In genomic region chr18:10391506-10391905, GRCh38 we compare ENCODE assay signal across 13 cellular contexts.
DNase-seq lines count a peak whose midpoint lies in the region; ATAC-seq and TF ChIP-seq lines count a peak whose summit lies in the region.
"Had no signal": no experiment of that assay in that cellular context is flagged by ENCODE, and none has a peak within 500 bp of the region (broad histone marks: within the 10 kb centered on the region; RNA-seq: fewer than 3 reads in every experiment).

No MANE protein-coding gene starts in this region.

- peak; percentile 84 for ATAC-seq in GM18498 (IDR thresholded peaks at IDR 0.05; ENCODE audit: unreplicated experiment)
- peak; percentile 80 for ATAC-seq in GM19372 (IDR thresholded peaks at IDR 0.05; ENCODE audit: low read depth, unreplicated experiment)
- ATAC-seq in HG02852 (IDR thresholded peaks at IDR 0.05; ENCODE audit: unreplicated experiment) = peak; percentile 83
- peak; percentile 58 for ATAC-seq in HG03520 (IDR thresholded peaks at IDR 0.05; ENCODE audit: unreplicated experiment)

- H4K8ac ChIP-seq in H9 (replicated peaks; ENCODE audit: insufficient read length, low read depth, low read length) = no peak overlapping the region

- no peak overlapping the region for H3K27ac ChIP-seq in H9 (ENCODE audit: insufficient read length, low read depth, low read length)
- H3K27ac ChIP-seq: sigmoid colon had no signal

- H2BK120ac ChIP-seq in H9 (ENCODE audit: low read depth, low read length, poor library complexity, severe bottlenecking) = no peak overlapping the region

- H3K4me1 Mint-ChIP-seq in activated CD4-positive, alpha-beta memory T cell treated with anti-CD3 and anti-CD28 coated beads, Interleukin-2, amount 10 ng/mL, durations not matched to agents 7 days and 5 days = peaks cover 13% of the 10 kb centered on the region
- no peaks in the 10 kb centered on the region; a peak in 1 of 4 replicates for H3K4me1 Mint-ChIP-seq in H9

- no peak overlapping the region for H2BK12ac ChIP-seq in H9 (ENCODE audit: insufficient read length, low read depth, low read length)

- H3K79me1 ChIP-seq in H9 (ENCODE audit: insufficient read depth, low read depth, low read length, poor library complexity, severe bottlenecking) = no peaks in the 10 kb centered on the region

- H2AK5ac ChIP-seq in H9 (ENCODE audit: insufficient read length, low read length) = no peak overlapping the region

- no peaks in the 10 kb centered on the region for H3K9me3 ChIP-seq in H9 (ENCODE audit: control insufficient read depth, low read depth, low read length)
- H3K9me3 ChIP-seq: BE2C, sigmoid colon had no signal

- H4K20me1 ChIP-seq in H9 (ENCODE audit: control insufficient read depth, insufficient read depth, insufficient read length) = no peaks in the 10 kb centered on the region

- no peak overlapping the region for H3K9ac ChIP-seq in H9 (ENCODE audit: extremely low read depth, insufficient read length, low read length)

- no peak for DNase-seq in C1 segment of cervical spinal cord (lab: John Stamatoyannopoulos, UW)
- DNase-seq in activated CD4-positive, alpha-beta memory T cell treated with anti-CD3 and anti-CD28 coated beads, Interleukin-2, amount 10 ng/mL, durations not matched to agents 7 days and 5 days = no peak
- no peak for DNase-seq in H9
- no peak for DNase-seq in GDM1 (lab: John Stamatoyannopoulos, UW)
- DNase-seq: amniotic stem cell, BE2C, islet precursor cell, NCI-H1694, sigmoid colon had no signal

- H2BK5ac ChIP-seq in H9 (ENCODE audit: insufficient read length, low read length) = no peak overlapping the region

- no peaks in the 10 kb centered on the region; the same call in 1 of the 2 replicates for H3K27me3 ChIP-seq in H9 (ENCODE audit: insufficient read depth, low read length)
- H3K27me3 ChIP-seq: BE2C, sigmoid colon had no signal

- H4K91ac ChIP-seq in H9 (ENCODE audit: insufficient read length, low read depth, low read length) = no peak overlapping the region

- no peak overlapping the region for H4K5ac ChIP-seq in H9 (ENCODE audit: insufficient read length, low read depth, low read length)

- no peak overlapping the region for H3K56ac ChIP-seq in H9 (ENCODE audit: insufficient read length, low read depth, low read length)

- H3K4ac ChIP-seq in H9 (ENCODE audit: low read depth, low read length) = no peak overlapping the region

- H3K4me1 ChIP-seq in H9 (ENCODE audit: insufficient read depth, low read length) = no peaks in the 10 kb centered on the region
- H3K4me1 ChIP-seq: BE2C, sigmoid colon had no signal

- peaks cover 36% of the 10 kb centered on the region for H3K27me3 Mint-ChIP-seq in activated CD4-positive, alpha-beta memory T cell treated with anti-CD3 and anti-CD28 coated beads, Interleukin-2, amount 10 ng/mL, durations not matched to agents 7 days and 5 days
- H3K27me3 Mint-ChIP-seq in H9 (ENCODE audit: low read depth) = peaks cover 10% of the 10 kb centered on the region

- no peaks in the 10 kb centered on the region for H3K23me2 ChIP-seq in H9 (ENCODE audit: insufficient read length, low read depth, low read length, poor library complexity, severe bottlenecking)

- no peaks in the 10 kb centered on the region for H3K79me2 ChIP-seq in H9 (ENCODE audit: insufficient read depth, low read length)

- POLR2A ChIA-PET in activated CD4-positive, alpha-beta memory T cell treated with anti-CD3 and anti-CD28 coated beads, Interleukin-2, amount 10 ng/mL, durations not matched to agents 7 days and 5 days (lab: Charles Lee) = no interaction called here

- H3K18ac ChIP-seq in H9 (ENCODE audit: insufficient read length, low read depth, low read length) = no peak overlapping the region

- no peak overlapping the region for H3K27ac Mint-ChIP-seq in activated CD4-positive, alpha-beta memory T cell treated with anti-CD3 and anti-CD28 coated beads, Interleukin-2, amount 10 ng/mL, durations not matched to agents 7 days and 5 days
- H3K27ac Mint-ChIP-seq in H9 = no peak overlapping the region

- TF ChIP-seq CTCF in H9 (conservative IDR thresholded peaks at IDR 0.05) = no peak

- no peak overlapping the region for H3K4me3 Mint-ChIP-seq in activated CD4-positive, alpha-beta memory T cell treated with anti-CD3 and anti-CD28 coated beads, Interleukin-2, amount 10 ng/mL, durations not matched to agents 7 days and 5 days
- H3K4me3 Mint-ChIP-seq in H9 = no peak overlapping the region

- no peaks in the 10 kb centered on the region for H3K36me3 Mint-ChIP-seq in activated CD4-positive, alpha-beta memory T cell treated with anti-CD3 and anti-CD28 coated beads, Interleukin-2, amount 10 ng/mL, durations not matched to agents 7 days and 5 days (ENCODE audit: low read depth)
- no peaks in the 10 kb centered on the region; a peak in 1 of 7 replicates for H3K36me3 Mint-ChIP-seq in H9 (ENCODE audit: insufficient read depth in 1 of 3, low read depth in 3 of 3)

- H3K9me3 Mint-ChIP-seq in activated CD4-positive, alpha-beta memory T cell treated with anti-CD3 and anti-CD28 coated beads, Interleukin-2, amount 10 ng/mL, durations not matched to agents 7 days and 5 days = no peaks in the 10 kb centered on the region
- H3K9me3 Mint-ChIP-seq in H9 = peaks cover 0 to 2% of the 10 kb centered on the region in 2 experiments; a peak in 3 of 5 replicates

- H3K4me2 ChIP-seq in H9 (ENCODE audit: insufficient read depth, insufficient read length, low read length) = no peak overlapping the region

- H2BK20ac ChIP-seq in H9 (ENCODE audit: low read depth, low read length, poor library complexity, severe bottlenecking) = no peak overlapping the region

- H2AFZ ChIP-seq in H9 (ENCODE audit: low read length) = no peak overlapping the region

- no peak overlapping the region for H3K23ac ChIP-seq in H9 (ENCODE audit: insufficient read length, low read depth, low read length)

- no peak overlapping the region for H3T11ph ChIP-seq in H9 (ENCODE audit: low read length)

- no peak overlapping the region for H3K14ac ChIP-seq in H9 (ENCODE audit: insufficient read depth, low read length)

- CTCF ChIA-PET in activated CD4-positive, alpha-beta memory T cell treated with anti-CD3 and anti-CD28 coated beads, Interleukin-2, amount 10 ng/mL, durations not matched to agents 7 days and 5 days (lab: Charles Lee) = no interaction called here

- H2BK15ac ChIP-seq in H9 (ENCODE audit: low read depth, low read length) = no peak overlapping the region
